Comparison of ENCODE assay signal across 1 cellular context in genomic region chr1:101131239-101131924, GRCh38.
TF ChIP-seq lines count a peak whose summit lies in the region.

No MANE protein-coding gene starts in this region.

TF ChIP-seq in H1, 55 proteins besides CTCF, POLR2A, EP300 and RAD21:
- no peak for TF ChIP-seq SIX5 (IDR thresholded peaks at IDR 0.05; ENCODE audit: low read depth, low read length)
- no peak for TF ChIP-seq JUND (IDR thresholded peaks at IDR 0.05; ENCODE audit: low read length)
- TF ChIP-seq SRF (IDR thresholded peaks at IDR 0.05; ENCODE audit: low read depth, low read length), result no peak
- TF ChIP-seq SIRT6 (IDR thresholded peaks at IDR 0.05; ENCODE audit: low read length), result no peak
- no peak for TF ChIP-seq SP4 (IDR thresholded peaks at IDR 0.05; ENCODE audit: low read length)
- no peak for TF ChIP-seq CREB1 (IDR thresholded peaks at IDR 0.05)
- TF ChIP-seq BCL11A (IDR thresholded peaks at IDR 0.05; ENCODE audit: low read depth in 2 of 2, low read length in 2 of 2), result no peak
- TF ChIP-seq RBBP5 (IDR thresholded peaks at IDR 0.05; ENCODE audit: borderline replicate concordance, low read depth, low read length), result no peak
- TF ChIP-seq TBP (IDR thresholded peaks at IDR 0.05; ENCODE audit: low read depth, low read length), result no peak
